Comparison of ENCODE assay signal across 18 cellular contexts in the genomic region with DNA sequence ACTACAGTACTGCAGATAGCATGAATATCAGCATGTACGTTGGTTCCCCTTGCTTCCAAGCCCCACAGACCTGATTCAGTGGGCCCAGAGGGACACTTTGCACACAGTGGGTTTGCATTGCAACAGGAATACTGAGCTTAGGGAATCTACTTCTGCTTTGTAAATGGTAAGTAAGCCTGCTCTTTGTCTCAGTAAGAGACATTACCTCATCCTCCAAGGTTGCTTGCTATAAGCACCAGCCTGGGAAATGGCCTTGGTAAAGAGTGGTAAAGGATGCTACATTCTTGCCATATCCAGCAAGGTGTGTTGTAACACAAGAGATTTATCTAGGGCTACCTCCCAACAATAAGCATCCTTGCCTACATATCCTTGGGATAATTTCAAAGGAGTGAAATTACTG.
"Had no signal": no experiment of that assay in that cellular context is flagged by ENCODE, and none has a peak within 500 bp of the region (broad histone marks: within the 10 kb centered on the region; RNA-seq: fewer than 3 reads in every experiment).

No MANE protein-coding gene starts in this region.

- H3K27ac ChIP-seq: hepatocyte, neutrophil, psoas muscle, spleen, testis, tibial nerve had no signal

- ATAC-seq: left colon; mucosa of descending colon; naive thymus-derived CD8-positive, alpha-beta T cell; psoas muscle; sciatic nerve; stimulated activated naive B cell treated with anti-CD40 and anti-IgM and Interleukin-4, amounts not matched to agents 10 μg/mL and 1 μg/mL and 100 μg/mL, for 72 hours; stimulated activated naive CD8-positive, alpha-beta T cell treated with anti-CD3 and anti-CD28 coated beads, Interleukin-15, amount 100 ng/mL, for 72 hours had no signal

- H3K4me3 ChIP-seq: hepatocyte, mucosa of descending colon, psoas muscle, spleen, testis, tibial nerve had no signal

- H3K4me3 Mint-ChIP-seq: naive thymus-derived CD8-positive, alpha-beta T cell; stimulated activated naive B cell treated with anti-CD40 and anti-IgM and Interleukin-4, amounts not matched to agents 10 μg/mL and 1 μg/mL and 100 μg/mL, for 72 hours; stimulated activated naive CD8-positive, alpha-beta T cell treated with anti-CD3 and anti-CD28 coated beads, Interleukin-15, amount 100 ng/mL, for 72 hours had no signal

- DNase-seq: foreskin melanocyte; head of caudate nucleus; left colon; mucosa of descending colon; naive thymus-derived CD8-positive, alpha-beta T cell; psoas muscle; retina; spleen; stimulated activated CD4-positive, alpha-beta T cell treated with anti-CD3 and anti-CD28 coated beads, Interleukin-15, amount 100 ng/mL, for 24 hours; stimulated activated CD4-positive, alpha-beta T cell treated with anti-CD3 and anti-CD28 coated beads, Interleukin-1b, Interleukin-23, amount 100 ng/mL, for 48 hours; stimulated activated CD4-positive, alpha-beta T cell treated with anti-CD3 and anti-CD28 coated beads, Interleukin-4, amount 100 ng/mL, for 24 hours; stimulated activated naive B cell treated with anti-CD40 and anti-IgM and Interleukin-4, amounts not matched to agents 10 μg/mL and 1 μg/mL and 100 μg/mL, for 72 hours; stimulated activated naive CD8-positive, alpha-beta T cell treated with anti-CD3 and anti-CD28 coated beads, Interleukin-15, amount 100 ng/mL, for 72 hours; testis had no signal

- H3K4me1 Mint-ChIP-seq: naive thymus-derived CD8-positive, alpha-beta T cell; stimulated activated naive B cell treated with anti-CD40 and anti-IgM and Interleukin-4, amounts not matched to agents 10 μg/mL and 1 μg/mL and 100 μg/mL, for 72 hours; stimulated activated naive CD8-positive, alpha-beta T cell treated with anti-CD3 and anti-CD28 coated beads, Interleukin-15, amount 100 ng/mL, for 72 hours had no signal

- H3K9me3 Mint-ChIP-seq: stimulated activated naive B cell treated with anti-CD40 and anti-IgM and Interleukin-4, amounts not matched to agents 10 μg/mL and 1 μg/mL and 100 μg/mL, for 72 hours had no signal

- H3K27me3 Mint-ChIP-seq: naive thymus-derived CD8-positive, alpha-beta T cell; stimulated activated naive B cell treated with anti-CD40 and anti-IgM and Interleukin-4, amounts not matched to agents 10 μg/mL and 1 μg/mL and 100 μg/mL, for 72 hours; stimulated activated naive CD8-positive, alpha-beta T cell treated with anti-CD3 and anti-CD28 coated beads, Interleukin-15, amount 100 ng/mL, for 72 hours had no signal

- H2AFZ ChIP-seq: hepatocyte had no signal

- H3K4me1 ChIP-seq: psoas muscle, spleen, tibial nerve had no signal

- H3K4me2 ChIP-seq: hepatocyte had no signal

- H3K9me3 ChIP-seq: mucosa of descending colon, neutrophil, psoas muscle, spleen, testis, tibial nerve had no signal

- H3K79me2 ChIP-seq: hepatocyte had no signal

- H3K27me3 ChIP-seq: hepatocyte, neutrophil, spleen, testis, tibial nerve had no signal

- H3K36me3 Mint-ChIP-seq: naive thymus-derived CD8-positive, alpha-beta T cell; stimulated activated naive B cell treated with anti-CD40 and anti-IgM and Interleukin-4, amounts not matched to agents 10 μg/mL and 1 μg/mL and 100 μg/mL, for 72 hours had no signal

- H3K27ac Mint-ChIP-seq: naive thymus-derived CD8-positive, alpha-beta T cell; stimulated activated naive B cell treated with anti-CD40 and anti-IgM and Interleukin-4, amounts not matched to agents 10 μg/mL and 1 μg/mL and 100 μg/mL, for 72 hours; stimulated activated naive CD8-positive, alpha-beta T cell treated with anti-CD3 and anti-CD28 coated beads, Interleukin-15, amount 100 ng/mL, for 72 hours had no signal

- H3K36me3 ChIP-seq: neutrophil, spleen, tibial nerve had no signal
